In the genomic region with DNA sequence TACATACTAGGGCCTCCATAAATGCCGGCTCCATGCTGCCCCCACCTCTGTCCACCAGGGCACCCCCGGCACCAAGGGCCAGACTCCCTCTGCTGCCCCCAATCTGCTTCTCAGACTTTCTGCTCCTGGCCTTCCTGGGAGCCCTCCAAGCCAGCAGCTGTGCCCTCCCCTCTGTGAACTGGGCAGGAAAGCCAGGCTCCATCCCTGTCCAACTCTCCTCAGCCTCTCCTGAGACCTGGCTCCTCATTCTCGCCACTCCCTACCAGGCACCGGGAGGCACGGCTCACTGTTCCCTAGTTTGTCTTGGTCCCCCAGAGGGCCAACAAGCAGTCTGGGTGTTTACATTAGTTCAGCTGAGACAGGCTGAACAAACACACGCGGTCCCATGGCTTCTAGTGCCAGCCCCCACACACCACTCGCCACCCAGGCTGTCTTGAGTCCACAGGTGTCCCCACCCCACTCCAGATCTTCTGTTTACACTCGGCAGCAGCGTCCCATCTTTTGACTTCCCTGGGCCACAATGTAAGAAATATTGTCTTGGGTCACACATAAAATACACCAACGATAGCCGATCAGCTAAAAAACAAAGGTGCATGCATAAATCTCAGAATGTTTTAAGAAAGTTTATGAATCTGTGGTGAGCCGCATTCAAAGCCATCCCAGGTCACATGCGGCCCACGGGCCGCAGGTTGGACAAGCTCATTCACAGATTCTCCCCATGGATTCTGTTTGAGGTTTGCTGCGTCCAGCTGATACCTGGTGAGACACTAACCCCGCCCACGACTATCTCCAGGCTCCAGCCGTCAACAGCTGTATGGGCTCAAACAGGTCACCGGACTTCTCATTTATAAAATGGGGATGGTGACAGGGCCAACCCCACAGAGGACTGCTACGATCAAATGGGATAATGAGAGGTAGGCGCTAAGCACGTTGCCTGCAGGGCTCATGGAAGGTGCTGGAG, we compare ENCODE assay signal across 1 cellular context.
TF ChIP-seq lines count a peak whose summit lies in the region.

No MANE protein-coding gene starts in this region.

TF ChIP-seq in K562, 482 proteins besides CTCF, POLR2A, EP300 and RAD21 (continued from another document and continues in another):
- TF ChIP-seq ZSCAN32 (CRISPR knock-in tag; IDR thresholded peaks at IDR 0.05) (no peak), MTA1 (IDR thresholded peaks at IDR 0.05; ENCODE audit: borderline replicate concordance) (0 out of 2 replicates have a peak, but pooled peaks have one; percentile 19), CBX1 (IDR thresholded peaks at IDR 0.05; ENCODE audit: low read depth) (0 out of 2 replicates have a peak, but pooled peaks have one; percentile 20), HDGF (IDR thresholded peaks at IDR 0.05) (no peak), SIRT6 (IDR thresholded peaks at IDR 0.05; ENCODE audit: low read depth, low read length) (no peak), MAZ (CRISPR knock-in tag; conservative IDR thresholded peaks at IDR 0.05 in 1 of 2, IDR thresholded peaks at IDR 0.05 in 1 of 2) (0 out of 4 replicates have a peak, but pooled peaks of 1 of the 2 experiments have one; percentile 57), SMARCB1 (IDR thresholded peaks at IDR 0.05; ENCODE audit: insufficient read length, low read depth) (no peak), TCFL5 (CRISPR knock-in tag; conservative IDR thresholded peaks at IDR 0.05) (no peak), SAP30 (IDR thresholded peaks at IDR 0.05; ENCODE audit: borderline replicate concordance, insufficient read depth, low read depth, low read length, poor library complexity, severe bottlenecking) (no peak), ZNF586 (CRISPR knock-in tag; conservative IDR thresholded peaks at IDR 0.05) (no peak), ARHGAP35 (IDR thresholded peaks at IDR 0.05; ENCODE audit: partially characterized antibody) (no peak), GTF2F1 (IDR thresholded peaks at IDR 0.05; ENCODE audit: low read depth, low read length) (no peak), ASH1L (IDR thresholded peaks at IDR 0.05; ENCODE audit: borderline replicate concordance, low read depth, partially characterized antibody) (no peak), SP2 (IDR thresholded peaks at IDR 0.05; ENCODE audit: extremely low read depth, low read depth, low read length, poor library complexity, severe bottlenecking) (no peak), RAD51 (IDR thresholded peaks at IDR 0.05; ENCODE audit: borderline replicate concordance, low read depth) (peak; percentile 61; the same call in 1 of the 2 replicates), MYNN (IDR thresholded peaks at IDR 0.05) (peak; percentile 96), MYNN (CRISPR knock-in tag; IDR thresholded peaks at IDR 0.05) (no peak), ZC3H11A (IDR thresholded peaks at IDR 0.05; ENCODE audit: low read depth, low read length) (no peak), POLR2G (IDR thresholded peaks at IDR 0.05; ENCODE audit: low read depth, low read length) (no peak), PRPF4 (IDR thresholded peaks at IDR 0.05; ENCODE audit: insufficient read depth, low read depth, low read length, poor library complexity, severe bottlenecking) (no peak), GATA2 (CRISPR knock-in tag; IDR thresholded peaks at IDR 0.05) (peak; percentile 92), ILF3 (IDR thresholded peaks at IDR 0.05; ENCODE audit: borderline replicate concordance) (no peak)
- TF ChIP-seq, protein P1, sequence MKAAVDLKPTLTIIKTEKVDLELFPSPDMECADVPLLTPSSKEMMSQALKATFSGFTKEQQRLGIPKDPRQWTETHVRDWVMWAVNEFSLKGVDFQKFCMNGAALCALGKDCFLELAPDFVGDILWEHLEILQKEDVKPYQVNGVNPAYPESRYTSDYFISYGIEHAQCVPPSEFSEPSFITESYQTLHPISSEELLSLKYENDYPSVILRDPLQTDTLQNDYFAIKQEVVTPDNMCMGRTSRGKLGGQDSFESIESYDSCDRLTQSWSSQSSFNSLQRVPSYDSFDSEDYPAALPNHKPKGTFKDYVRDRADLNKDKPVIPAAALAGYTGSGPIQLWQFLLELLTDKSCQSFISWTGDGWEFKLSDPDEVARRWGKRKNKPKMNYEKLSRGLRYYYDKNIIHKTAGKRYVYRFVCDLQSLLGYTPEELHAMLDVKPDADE (conservative IDR thresholded peaks at IDR 0.05; ENCODE audit: control insufficient read depth, low read depth, low read length), result peak; percentile 93
- TF ChIP-seq, protein P2, sequence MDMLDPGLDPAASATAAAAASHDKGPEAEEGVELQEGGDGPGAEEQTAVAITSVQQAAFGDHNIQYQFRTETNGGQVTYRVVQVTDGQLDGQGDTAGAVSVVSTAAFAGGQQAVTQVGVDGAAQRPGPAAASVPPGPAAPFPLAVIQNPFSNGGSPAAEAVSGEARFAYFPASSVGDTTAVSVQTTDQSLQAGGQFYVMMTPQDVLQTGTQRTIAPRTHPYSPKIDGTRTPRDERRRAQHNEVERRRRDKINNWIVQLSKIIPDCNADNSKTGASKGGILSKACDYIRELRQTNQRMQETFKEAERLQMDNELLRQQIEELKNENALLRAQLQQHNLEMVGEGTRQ (CRISPR knock-in tag; IDR thresholded peaks at IDR 0.05), result peak; percentile 57
- TF ChIP-seq, protein P3, sequence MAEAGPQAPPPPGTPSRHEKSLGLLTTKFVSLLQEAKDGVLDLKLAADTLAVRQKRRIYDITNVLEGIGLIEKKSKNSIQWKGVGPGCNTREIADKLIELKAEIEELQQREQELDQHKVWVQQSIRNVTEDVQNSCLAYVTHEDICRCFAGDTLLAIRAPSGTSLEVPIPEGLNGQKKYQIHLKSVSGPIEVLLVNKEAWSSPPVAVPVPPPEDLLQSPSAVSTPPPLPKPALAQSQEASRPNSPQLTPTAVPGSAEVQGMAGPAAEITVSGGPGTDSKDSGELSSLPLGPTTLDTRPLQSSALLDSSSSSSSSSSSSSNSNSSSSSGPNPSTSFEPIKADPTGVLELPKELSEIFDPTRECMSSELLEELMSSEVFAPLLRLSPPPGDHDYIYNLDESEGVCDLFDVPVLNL (CRISPR knock-in tag; IDR thresholded peaks at IDR 0.05; ENCODE audit: low read depth), result no peak
- TF ChIP-seq, protein P4, sequence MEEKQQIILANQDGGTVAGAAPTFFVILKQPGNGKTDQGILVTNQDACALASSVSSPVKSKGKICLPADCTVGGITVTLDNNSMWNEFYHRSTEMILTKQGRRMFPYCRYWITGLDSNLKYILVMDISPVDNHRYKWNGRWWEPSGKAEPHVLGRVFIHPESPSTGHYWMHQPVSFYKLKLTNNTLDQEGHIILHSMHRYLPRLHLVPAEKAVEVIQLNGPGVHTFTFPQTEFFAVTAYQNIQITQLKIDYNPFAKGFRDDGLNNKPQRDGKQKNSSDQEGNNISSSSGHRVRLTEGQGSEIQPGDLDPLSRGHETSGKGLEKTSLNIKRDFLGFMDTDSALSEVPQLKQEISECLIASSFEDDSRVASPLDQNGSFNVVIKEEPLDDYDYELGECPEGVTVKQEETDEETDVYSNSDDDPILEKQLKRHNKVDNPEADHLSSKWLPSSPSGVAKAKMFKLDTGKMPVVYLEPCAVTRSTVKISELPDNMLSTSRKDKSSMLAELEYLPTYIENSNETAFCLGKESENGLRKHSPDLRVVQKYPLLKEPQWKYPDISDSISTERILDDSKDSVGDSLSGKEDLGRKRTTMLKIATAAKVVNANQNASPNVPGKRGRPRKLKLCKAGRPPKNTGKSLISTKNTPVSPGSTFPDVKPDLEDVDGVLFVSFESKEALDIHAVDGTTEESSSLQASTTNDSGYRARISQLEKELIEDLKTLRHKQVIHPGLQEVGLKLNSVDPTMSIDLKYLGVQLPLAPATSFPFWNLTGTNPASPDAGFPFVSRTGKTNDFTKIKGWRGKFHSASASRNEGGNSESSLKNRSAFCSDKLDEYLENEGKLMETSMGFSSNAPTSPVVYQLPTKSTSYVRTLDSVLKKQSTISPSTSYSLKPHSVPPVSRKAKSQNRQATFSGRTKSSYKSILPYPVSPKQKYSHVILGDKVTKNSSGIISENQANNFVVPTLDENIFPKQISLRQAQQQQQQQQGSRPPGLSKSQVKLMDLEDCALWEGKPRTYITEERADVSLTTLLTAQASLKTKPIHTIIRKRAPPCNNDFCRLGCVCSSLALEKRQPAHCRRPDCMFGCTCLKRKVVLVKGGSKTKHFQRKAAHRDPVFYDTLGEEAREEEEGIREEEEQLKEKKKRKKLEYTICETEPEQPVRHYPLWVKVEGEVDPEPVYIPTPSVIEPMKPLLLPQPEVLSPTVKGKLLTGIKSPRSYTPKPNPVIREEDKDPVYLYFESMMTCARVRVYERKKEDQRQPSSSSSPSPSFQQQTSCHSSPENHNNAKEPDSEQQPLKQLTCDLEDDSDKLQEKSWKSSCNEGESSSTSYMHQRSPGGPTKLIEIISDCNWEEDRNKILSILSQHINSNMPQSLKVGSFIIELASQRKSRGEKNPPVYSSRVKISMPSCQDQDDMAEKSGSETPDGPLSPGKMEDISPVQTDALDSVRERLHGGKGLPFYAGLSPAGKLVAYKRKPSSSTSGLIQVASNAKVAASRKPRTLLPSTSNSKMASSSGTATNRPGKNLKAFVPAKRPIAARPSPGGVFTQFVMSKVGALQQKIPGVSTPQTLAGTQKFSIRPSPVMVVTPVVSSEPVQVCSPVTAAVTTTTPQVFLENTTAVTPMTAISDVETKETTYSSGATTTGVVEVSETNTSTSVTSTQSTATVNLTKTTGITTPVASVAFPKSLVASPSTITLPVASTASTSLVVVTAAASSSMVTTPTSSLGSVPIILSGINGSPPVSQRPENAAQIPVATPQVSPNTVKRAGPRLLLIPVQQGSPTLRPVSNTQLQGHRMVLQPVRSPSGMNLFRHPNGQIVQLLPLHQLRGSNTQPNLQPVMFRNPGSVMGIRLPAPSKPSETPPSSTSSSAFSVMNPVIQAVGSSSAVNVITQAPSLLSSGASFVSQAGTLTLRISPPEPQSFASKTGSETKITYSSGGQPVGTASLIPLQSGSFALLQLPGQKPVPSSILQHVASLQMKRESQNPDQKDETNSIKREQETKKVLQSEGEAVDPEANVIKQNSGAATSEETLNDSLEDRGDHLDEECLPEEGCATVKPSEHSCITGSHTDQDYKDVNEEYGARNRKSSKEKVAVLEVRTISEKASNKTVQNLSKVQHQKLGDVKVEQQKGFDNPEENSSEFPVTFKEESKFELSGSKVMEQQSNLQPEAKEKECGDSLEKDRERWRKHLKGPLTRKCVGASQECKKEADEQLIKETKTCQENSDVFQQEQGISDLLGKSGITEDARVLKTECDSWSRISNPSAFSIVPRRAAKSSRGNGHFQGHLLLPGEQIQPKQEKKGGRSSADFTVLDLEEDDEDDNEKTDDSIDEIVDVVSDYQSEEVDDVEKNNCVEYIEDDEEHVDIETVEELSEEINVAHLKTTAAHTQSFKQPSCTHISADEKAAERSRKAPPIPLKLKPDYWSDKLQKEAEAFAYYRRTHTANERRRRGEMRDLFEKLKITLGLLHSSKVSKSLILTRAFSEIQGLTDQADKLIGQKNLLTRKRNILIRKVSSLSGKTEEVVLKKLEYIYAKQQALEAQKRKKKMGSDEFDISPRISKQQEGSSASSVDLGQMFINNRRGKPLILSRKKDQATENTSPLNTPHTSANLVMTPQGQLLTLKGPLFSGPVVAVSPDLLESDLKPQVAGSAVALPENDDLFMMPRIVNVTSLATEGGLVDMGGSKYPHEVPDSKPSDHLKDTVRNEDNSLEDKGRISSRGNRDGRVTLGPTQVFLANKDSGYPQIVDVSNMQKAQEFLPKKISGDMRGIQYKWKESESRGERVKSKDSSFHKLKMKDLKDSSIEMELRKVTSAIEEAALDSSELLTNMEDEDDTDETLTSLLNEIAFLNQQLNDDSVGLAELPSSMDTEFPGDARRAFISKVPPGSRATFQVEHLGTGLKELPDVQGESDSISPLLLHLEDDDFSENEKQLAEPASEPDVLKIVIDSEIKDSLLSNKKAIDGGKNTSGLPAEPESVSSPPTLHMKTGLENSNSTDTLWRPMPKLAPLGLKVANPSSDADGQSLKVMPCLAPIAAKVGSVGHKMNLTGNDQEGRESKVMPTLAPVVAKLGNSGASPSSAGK (IDR thresholded peaks at IDR 0.05), result no peak; the same call in 1 of the 2 replicates
- TF ChIP-seq, protein P5, sequence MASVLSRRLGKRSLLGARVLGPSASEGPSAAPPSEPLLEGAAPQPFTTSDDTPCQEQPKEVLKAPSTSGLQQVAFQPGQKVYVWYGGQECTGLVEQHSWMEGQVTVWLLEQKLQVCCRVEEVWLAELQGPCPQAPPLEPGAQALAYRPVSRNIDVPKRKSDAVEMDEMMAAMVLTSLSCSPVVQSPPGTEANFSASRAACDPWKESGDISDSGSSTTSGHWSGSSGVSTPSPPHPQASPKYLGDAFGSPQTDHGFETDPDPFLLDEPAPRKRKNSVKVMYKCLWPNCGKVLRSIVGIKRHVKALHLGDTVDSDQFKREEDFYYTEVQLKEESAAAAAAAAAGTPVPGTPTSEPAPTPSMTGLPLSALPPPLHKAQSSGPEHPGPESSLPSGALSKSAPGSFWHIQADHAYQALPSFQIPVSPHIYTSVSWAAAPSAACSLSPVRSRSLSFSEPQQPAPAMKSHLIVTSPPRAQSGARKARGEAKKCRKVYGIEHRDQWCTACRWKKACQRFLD (CRISPR knock-in tag; IDR thresholded peaks at IDR 0.05), result peak; percentile 94
